ENCODE assay signal across 12 cellular contexts in the genomic region with DNA sequence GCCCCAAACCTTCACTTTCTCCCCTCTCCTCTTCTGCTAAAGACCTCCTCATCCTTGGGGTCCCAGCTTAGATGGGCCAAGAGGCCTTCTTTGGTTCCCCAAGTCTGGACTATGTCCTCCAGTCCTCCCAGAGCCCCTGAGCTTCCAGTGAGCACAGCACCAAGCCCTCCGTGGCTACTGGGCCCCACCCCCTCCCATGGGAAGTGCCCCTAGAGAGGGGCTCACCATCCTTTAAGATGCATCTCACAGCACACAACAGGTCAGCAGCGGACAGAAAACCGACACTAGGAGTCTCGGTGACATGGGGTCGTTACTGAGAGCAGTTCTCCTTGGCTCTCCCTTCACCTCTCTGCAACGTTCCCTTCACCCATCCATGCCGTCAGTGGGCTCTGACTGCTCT. TPM values are rescaled to one million over a fixed set of nuclear protein-coding genes. Genes with fewer than 3 reads are reported as not detected.
DNase-seq lines count a peak whose midpoint lies in the region; ATAC-seq and TF ChIP-seq lines count a peak whose summit lies in the region.
"Had no signal": no experiment of that assay in that cellular context is flagged by ENCODE, and none has a peak within 500 bp of the region (broad histone marks: within the 10 kb centered on the region; RNA-seq: fewer than 3 reads in every experiment).

No MANE protein-coding gene starts in this region.

- 54 to 61% methylated on average over 7 of the region's 7 CpGs for WGBS in tibial nerve, 2 donors

- H3K27ac Mint-ChIP-seq in activated CD4-positive, alpha-beta T cell treated with anti-CD3 and anti-CD28 coated beads, Interleukin-2, amount 10 ng/mL, durations not matched to agents 24 days and 14 days: no peak overlapping the region

- peak overlapping the region; percentile 87 to 90 for H3K27ac ChIP-seq in coronary artery
- peak overlapping the region; percentile 68 for H3K27ac ChIP-seq in muscle layer of duodenum (ENCODE audit: low read length)
- peak overlapping the region in 3 of 4 donors; percentile 32 to 84 (median 78) for H3K27ac ChIP-seq in tibial nerve

- H3K27me3 Mint-ChIP-seq in activated CD4-positive, alpha-beta T cell treated with anti-CD3 and anti-CD28 coated beads, Interleukin-2, amount 10 ng/mL, durations not matched to agents 24 days and 14 days: peaks cover 27% of the 10 kb centered on the region

- H3K36me3 ChIP-seq in muscle layer of duodenum (ENCODE audit: control insufficient read depth in 1 of 2, insufficient read depth in 2 of 2, low read length in 2 of 2) (no peaks in the 10 kb centered on the region), tibial nerve (no peaks in the 10 kb centered on the region)

- H3K27me3 ChIP-seq in muscle layer of duodenum (ENCODE audit: low read depth, low read length): peaks cover 15% of the 10 kb centered on the region
- peaks cover 0 to 11% of the 10 kb centered on the region in 2 donors for H3K27me3 ChIP-seq in tibial nerve

- ATAC-seq in GM18868 (IDR thresholded peaks at IDR 0.05; ENCODE audit: unreplicated experiment): no peak

- no peaks in the 10 kb centered on the region for H3K9me3 Mint-ChIP-seq in activated CD4-positive, alpha-beta T cell treated with anti-CD3 and anti-CD28 coated beads, Interleukin-2, amount 10 ng/mL, durations not matched to agents 24 days and 14 days

- H3K9me3 ChIP-seq in muscle layer of duodenum (ENCODE audit: control insufficient read depth in 1 of 2, low read length in 2 of 2) (no peaks in the 10 kb centered on the region), tibial nerve (no peaks in the 10 kb centered on the region)

- H3K4me1 ChIP-seq in muscle layer of duodenum (ENCODE audit: control insufficient read depth in 1 of 2, insufficient read depth in 2 of 2, low read length in 2 of 2) (peaks cover 8 to 19% of the 10 kb centered on the region in 2 donors), tibial nerve (peaks cover 0 to 75% (median 27%) of the 10 kb centered on the region in 4 donors)

- intact Hi-C loops in activated CD4-positive, alpha-beta T cell treated with anti-CD3 and anti-CD28 coated beads, Interleukin-2, amount 10 ng/mL, durations not matched to agents 24 days and 14 days (cut with micrococcal nuclease): loop anchor here (10.0 kb wide), 1 partner anchor 773 kb away; no protein-coding TSS in a partner anchor

- TF ChIP-seq CTCF in coronary artery (IDR thresholded peaks at IDR 0.05) (no peak), tibial nerve (IDR thresholded peaks at IDR 0.05) (no peak)

- H3K36me3 Mint-ChIP-seq in activated CD4-positive, alpha-beta T cell treated with anti-CD3 and anti-CD28 coated beads, Interleukin-2, amount 10 ng/mL, durations not matched to agents 24 days and 14 days (ENCODE audit: low read depth): peaks cover 2% of the 10 kb centered on the region

- H3K4me3 ChIP-seq in coronary artery (peak overlapping the region; percentile 81), muscle layer of duodenum (ENCODE audit: low read depth in 1 of 2, low read length in 2 of 2) (peak overlapping the region; percentile 44 to 62), tibial nerve (peak overlapping the region; percentile 6 to 62 (median 12))

- peaks cover 38% of the 10 kb centered on the region for H3K4me1 Mint-ChIP-seq in activated CD4-positive, alpha-beta T cell treated with anti-CD3 and anti-CD28 coated beads, Interleukin-2, amount 10 ng/mL, durations not matched to agents 24 days and 14 days

- DNase-seq in activated CD4-positive, alpha-beta T cell treated with anti-CD3 and anti-CD28 coated beads, Interleukin-2, amount 10 ng/mL, durations not matched to agents 24 days and 14 days: no peak
- no peak for DNase-seq in activated CD4-positive, alpha-beta T cell treated with anti-CD3 and anti-CD28 coated beads, Interleukin-2, amount 50 U/mL, for 1 hour
- peak; percentile 62 for DNase-seq in coronary artery (ENCODE audit: low spot score)
- peak in 1 of 2 donors; percentile 9 for DNase-seq in tibial nerve (ENCODE audit: low spot score in 2 of 2)
- DNase-seq in iPS-NIHi11 (ENCODE audit: low spot score): no peak
- no peak for DNase-seq in COLO829 (ENCODE audit: low spot score)
- DNase-seq: activated naive CD4-positive, alpha-beta T cell treated with Interleukin-2 at 50 U/mL for 16 hours; EL; NCI-H1436 treated with DMSO at 0.1 percent for 48 hours; small intestine had no signal

- no peak for TF ChIP-seq POLR2A in tibial nerve (IDR thresholded peaks at IDR 0.05)

- TF ChIP-seq EP300 in tibial nerve (IDR thresholded peaks at IDR 0.05): no peak

- H3K4me3 Mint-ChIP-seq in activated CD4-positive, alpha-beta T cell treated with anti-CD3 and anti-CD28 coated beads, Interleukin-2, amount 10 ng/mL, durations not matched to agents 24 days and 14 days: peak overlapping the region; percentile 22

RNA-seq across cellular contexts. Expression of gene LRRC32, which starts 2.7 kb away (rescaled TPM):
- 6.6 and 8.6 TPM in 2 replicates for total RNA-seq in activated CD4-positive, alpha-beta T cell treated with anti-CD3 and anti-CD28 coated beads, Interleukin-2, amount 10 ng/mL, durations not matched to agents 24 days and 14 days
- 100 to 1,000 TPM in 1 of 4 donors, 10 to 100 TPM in 3; 45.0 to 117 (median 73.4) TPM for total RNA-seq in tibial nerve

Comparison
In these comparisons a context has a peak if more than half of its experiments do, and no peak if none do; other contexts are left out.
1. H3K4me3 ChIP-seq: peak in every context shown above with its lines; median percentile 81 in coronary artery; 53 in muscle layer of duodenum; 12 in tibial nerve.